Comparison of ENCODE assay signal across 17 cellular contexts in the genomic region with DNA sequence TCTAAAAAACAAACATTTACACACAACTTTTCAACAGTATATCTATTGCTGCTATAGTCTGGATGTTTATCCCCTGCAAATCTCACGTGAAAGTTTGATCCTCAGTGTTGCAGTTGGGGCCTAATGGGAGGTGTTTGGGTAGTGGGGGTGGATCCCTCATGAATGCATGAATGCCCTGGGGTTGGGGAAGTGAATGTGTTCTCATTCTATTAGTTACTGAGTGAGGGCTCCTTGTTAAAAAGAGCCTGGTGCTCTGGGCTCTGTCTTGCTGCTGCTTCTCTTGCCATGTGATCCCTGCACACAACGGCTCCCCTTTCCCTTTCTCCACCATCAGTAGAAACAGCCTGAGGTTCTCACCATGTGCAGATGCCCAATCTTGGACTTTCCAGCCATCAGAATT.
A peak's percentile ranks its signal among the peaks of the same experiment; 100 is the strongest.
DNase-seq lines count a peak whose midpoint lies in the region; ATAC-seq and TF ChIP-seq lines count a peak whose summit lies in the region.
"Had no signal": no experiment of that assay in that cellular context is flagged by ENCODE, and none has a peak within 500 bp of the region (broad histone marks: within the 10 kb centered on the region; RNA-seq: fewer than 3 reads in every experiment).

No MANE protein-coding gene starts in this region.

- H3K27me3 Mint-ChIP-seq in H9 (ENCODE audit: low read depth) (no peaks in the 10 kb centered on the region), WTC11 (ENCODE audit: low read depth) (no peaks in the 10 kb centered on the region), neural crest cell (ENCODE audit: low read depth) (no peaks in the 10 kb centered on the region), endodermal cell (ENCODE audit: insufficient read depth) (no peaks in the 10 kb centered on the region)
- H3K27me3 Mint-ChIP-seq in activated CD8-positive, alpha-beta memory T cell treated with anti-CD3 and anti-CD28 coated beads, Interleukin-2, amount 10 ng/mL, durations not matched to agents 7 days and 5 days: no peaks in the 10 kb centered on the region
- H3K27me3 Mint-ChIP-seq: CD4-positive, alpha-beta T cell had no signal

- WGBS in H9 (ENCODE audit: extremely low coverage, insufficient read length, low lambda C conversion rate): no CpG with 5 or more reads among the region's 2 CpGs
- WGBS in endodermal cell (ENCODE audit: insufficient coverage in 1 of 2, insufficient read length in 1 of 2), 2 experiments: 82 to 89% methylated on average over 1 to 2 of the region's 2 CpGs

- no peak overlapping the region for H3K4ac ChIP-seq in H9 (ENCODE audit: low read depth, low read length)

- no peaks in the 10 kb centered on the region for H3K23me2 ChIP-seq in H9 (ENCODE audit: insufficient read length, low read depth, low read length, poor library complexity, severe bottlenecking)

- CTCF ChIA-PET in WTC11 (lab: Charles Lee): no interaction called here
- CTCF ChIA-PET in activated CD8-positive, alpha-beta memory T cell treated with anti-CD3 and anti-CD28 coated beads, Interleukin-2, amount 10 ng/mL, durations not matched to agents 7 days and 5 days (lab: Charles Lee): no interaction called here

- H3K79me2 ChIP-seq in H9 (ENCODE audit: insufficient read depth, low read length): no peaks in the 10 kb centered on the region

- no peaks in the 10 kb centered on the region for H3K36me3 Mint-ChIP-seq in H9 (ENCODE audit: insufficient read depth in 1 of 3, low read depth in 3 of 3)
- H3K36me3 Mint-ChIP-seq in WTC11: no peaks in the 10 kb centered on the region
- no peaks in the 10 kb centered on the region for H3K36me3 Mint-ChIP-seq in neural crest cell (ENCODE audit: low read depth)
- H3K36me3 Mint-ChIP-seq in activated CD8-positive, alpha-beta memory T cell treated with anti-CD3 and anti-CD28 coated beads, Interleukin-2, amount 10 ng/mL, durations not matched to agents 7 days and 5 days: no peaks in the 10 kb centered on the region
- H3K36me3 Mint-ChIP-seq in endodermal cell (ENCODE audit: low read depth): no peaks in the 10 kb centered on the region

- peak; percentile 34 for ATAC-seq in WTC11
- ATAC-seq in activated CD8-positive, alpha-beta memory T cell treated with anti-CD3 and anti-CD28 coated beads, Interleukin-2, amount 10 ng/mL, durations not matched to agents 7 days and 5 days: no peak
- ATAC-seq: A549, HCT116 had no signal

- peak overlapping the region; percentile 30 to 68 (median 37); a peak in 3 of 7 replicates for H3K27ac Mint-ChIP-seq in H9
- no peak overlapping the region for H3K27ac Mint-ChIP-seq in WTC11
- peak overlapping the region; percentile 74 for H3K27ac Mint-ChIP-seq in neural crest cell (ENCODE audit: unreplicated experiment)
- no peak overlapping the region for H3K27ac Mint-ChIP-seq in activated CD8-positive, alpha-beta memory T cell treated with anti-CD3 and anti-CD28 coated beads, Interleukin-2, amount 10 ng/mL, durations not matched to agents 7 days and 5 days
- H3K27ac Mint-ChIP-seq in endodermal cell: no peak overlapping the region
- H3K27ac Mint-ChIP-seq: CD4-positive, alpha-beta T cell; HFFc6 had no signal

- POLR2A ChIA-PET in WTC11 (lab: Charles Lee): no interaction called here

- H3K4me2 ChIP-seq in H9 (ENCODE audit: insufficient read depth, insufficient read length, low read length): no peak overlapping the region
- H3K4me2 ChIP-seq: A549 had no signal

- H2AFZ ChIP-seq in H9 (ENCODE audit: low read length): peak overlapping the region; percentile 66

- H3K9me3 ChIP-seq in H9 (ENCODE audit: control insufficient read depth, low read depth, low read length) (no peaks in the 10 kb centered on the region), endodermal cell (ENCODE audit: control insufficient read depth, low read length) (no peaks in the 10 kb centered on the region)
- H3K9me3 ChIP-seq: A549, Caco-2 had no signal

- H3K27ac ChIP-seq in H9 (ENCODE audit: insufficient read length, low read depth, low read length) (no peak overlapping the region), endodermal cell (ENCODE audit: low read depth, low read length) (no peak overlapping the region)
- H3K27ac ChIP-seq: 22Rv1, A549, C4-2B had no signal

- peaks cover 3% of the 10 kb centered on the region; the same call in 1 of the 2 replicates for H3K4me1 ChIP-seq in H9 (ENCODE audit: insufficient read depth, low read length)
- H3K4me1 ChIP-seq in endodermal cell (ENCODE audit: control insufficient read depth, insufficient read depth, low read length): no peaks in the 10 kb centered on the region
- H3K4me1 ChIP-seq: A549, Caco-2 had no signal

- H3K9ac ChIP-seq in H9 (ENCODE audit: extremely low read depth, insufficient read length, low read length): no peak overlapping the region
- H3K9ac ChIP-seq in endodermal cell (ENCODE audit: extremely low read depth, low read length, poor library complexity, severe bottlenecking): no peak overlapping the region

- no peaks in the 10 kb centered on the region for H3K79me1 ChIP-seq in H9 (ENCODE audit: insufficient read depth, low read depth, low read length, poor library complexity, severe bottlenecking)

- H3K14ac ChIP-seq in H9 (ENCODE audit: insufficient read depth, low read length): no peak overlapping the region

- no peak overlapping the region for H3T11ph ChIP-seq in H9 (ENCODE audit: low read length)

- DNase-seq in ELF-1 (ENCODE audit: low read depth, low spot score): peak; percentile 13
- DNase-seq in H9: no peak
- no peak for DNase-seq in WTC11 (ENCODE audit: low spot score)
- no peak for DNase-seq in neural crest cell (ENCODE audit: low read depth, low spot score)
- no peak for DNase-seq in activated CD8-positive, alpha-beta memory T cell treated with anti-CD3 and anti-CD28 coated beads, Interleukin-2, amount 10 ng/mL, durations not matched to agents 7 days and 5 days
- no peak for DNase-seq in stimulated activated CD4-positive, alpha-beta T cell treated with anti-CD3 and anti-CD28 coated beads, Interleukin-4, amount 100 ng/mL, for 4 hours
- no peak for DNase-seq in endodermal cell
- DNase-seq in NCI-H526 (lab: John Stamatoyannopoulos, UW): no peak
- DNase-seq: AML-193; Caco-2; CD4-positive, alpha-beta T cell; GDM1; HFFc6 had no signal

- no peak overlapping the region for H2BK15ac ChIP-seq in H9 (ENCODE audit: low read depth, low read length)

- H2BK5ac ChIP-seq in H9 (ENCODE audit: insufficient read length, low read length): no peak overlapping the region

- no peak overlapping the region for H2BK12ac ChIP-seq in H9 (ENCODE audit: insufficient read length, low read depth, low read length)

- H3K4me1 Mint-ChIP-seq in H9 (peaks cover 19 to 24% of the 10 kb centered on the region in 2 experiments), WTC11 (peaks cover 18% of the 10 kb centered on the region), neural crest cell (peaks cover 5% of the 10 kb centered on the region), endodermal cell (peaks cover 7% of the 10 kb centered on the region)
- no peaks in the 10 kb centered on the region for H3K4me1 Mint-ChIP-seq in activated CD8-positive, alpha-beta memory T cell treated with anti-CD3 and anti-CD28 coated beads, Interleukin-2, amount 10 ng/mL, durations not matched to agents 7 days and 5 days

- no peak overlapping the region for H3K4me3 ChIP-seq in endodermal cell (ENCODE audit: low read length)
- H3K4me3 ChIP-seq: A549 had no signal

- no peak overlapping the region for H4K91ac ChIP-seq in H9 (ENCODE audit: insufficient read length, low read depth, low read length)

- no peaks in the 10 kb centered on the region for H4K20me1 ChIP-seq in H9 (ENCODE audit: control insufficient read depth, insufficient read depth, insufficient read length)

- H3K27me3 ChIP-seq in H9 (ENCODE audit: insufficient read depth, low read length) (no peaks in the 10 kb centered on the region), endodermal cell (ENCODE audit: control insufficient read depth, insufficient read depth, low read length, poor library complexity, severe bottlenecking) (no peaks in the 10 kb centered on the region)

- H2BK120ac ChIP-seq in H9 (ENCODE audit: low read depth, low read length, poor library complexity, severe bottlenecking): no peak overlapping the region

- no peak for TF ChIP-seq CTCF in H9 (conservative IDR thresholded peaks at IDR 0.05)
- TF ChIP-seq CTCF in WTC11 (IDR thresholded peaks at IDR 0.05): no peak
- TF ChIP-seq CTCF in neural crest cell (conservative IDR thresholded peaks at IDR 0.05): no peak
- TF ChIP-seq CTCF in endodermal cell (conservative IDR thresholded peaks at IDR 0.05): no peak

- H3K4me3 Mint-ChIP-seq in H9 (no peak overlapping the region), WTC11 (no peak overlapping the region), neural crest cell (no peak overlapping the region), endodermal cell (no peak overlapping the region)
- no peak overlapping the region for H3K4me3 Mint-ChIP-seq in activated CD8-positive, alpha-beta memory T cell treated with anti-CD3 and anti-CD28 coated beads, Interleukin-2, amount 10 ng/mL, durations not matched to agents 7 days and 5 days
- H3K4me3 Mint-ChIP-seq: CD4-positive, alpha-beta T cell; HFFc6 had no signal

- no peak overlapping the region for H2AK5ac ChIP-seq in H9 (ENCODE audit: insufficient read length, low read length)

- H3K23ac ChIP-seq in H9 (ENCODE audit: insufficient read length, low read depth, low read length): no peak overlapping the region

- no peak overlapping the region for H4K5ac ChIP-seq in H9 (ENCODE audit: insufficient read length, low read depth, low read length)

- H2BK20ac ChIP-seq in H9 (ENCODE audit: low read depth, low read length, poor library complexity, severe bottlenecking): no peak overlapping the region

- H3K56ac ChIP-seq in H9 (ENCODE audit: insufficient read length, low read depth, low read length): no peak overlapping the region

- no peak overlapping the region for H4K8ac ChIP-seq in H9 (replicated peaks; ENCODE audit: insufficient read length, low read depth, low read length)

- no peak overlapping the region for H3K18ac ChIP-seq in H9 (ENCODE audit: insufficient read length, low read depth, low read length)

- no peaks in the 10 kb centered on the region; a peak in 1 of 5 replicates for H3K9me3 Mint-ChIP-seq in H9
- H3K9me3 Mint-ChIP-seq in WTC11: peaks cover 6% of the 10 kb centered on the region
- peaks cover 5% of the 10 kb centered on the region for H3K9me3 Mint-ChIP-seq in neural crest cell
- no peaks in the 10 kb centered on the region for H3K9me3 Mint-ChIP-seq in activated CD8-positive, alpha-beta memory T cell treated with anti-CD3 and anti-CD28 coated beads, Interleukin-2, amount 10 ng/mL, durations not matched to agents 7 days and 5 days (ENCODE audit: low read depth)
- no peaks in the 10 kb centered on the region for H3K9me3 Mint-ChIP-seq in endodermal cell
- H3K9me3 Mint-ChIP-seq: CD4-positive, alpha-beta T cell; HFFc6 had no signal

- H3K36me3 ChIP-seq in endodermal cell (ENCODE audit: control insufficient read depth, insufficient read depth, low read length): no peaks in the 10 kb centered on the region

TF ChIP-seq in WTC11, 78 proteins besides CTCF, POLR2A, EP300 and RAD21 (continues in another document):
- TF ChIP-seq MYBL2 (CRISPR knock-in tag; IDR thresholded peaks at IDR 0.05) (no peak), EMX1 (CRISPR knock-in tag; IDR thresholded peaks at IDR 0.05) (no peak), ZNF121 (CRISPR knock-in tag; IDR thresholded peaks at IDR 0.05) (no peak), SMAD3 (CRISPR knock-in tag; IDR thresholded peaks at IDR 0.05; ENCODE audit: borderline replicate concordance) (no peak)

Comparison
In these comparisons a context has a peak if more than half of its experiments do, and no peak if none do; other contexts are left out.
1. H3K27ac Mint-ChIP-seq: peak in H9 (3 of 3) and neural crest cell (single experiment); none in WTC11 (single experiment), activated CD8-positive, alpha-beta memory T cell treated with anti-CD3 and anti-CD28 coated beads, Interleukin-2, amount 10 ng/mL, durations not matched to agents 7 days and 5 days (single experiment) and endodermal cell (single experiment).